In the genomic region with DNA sequence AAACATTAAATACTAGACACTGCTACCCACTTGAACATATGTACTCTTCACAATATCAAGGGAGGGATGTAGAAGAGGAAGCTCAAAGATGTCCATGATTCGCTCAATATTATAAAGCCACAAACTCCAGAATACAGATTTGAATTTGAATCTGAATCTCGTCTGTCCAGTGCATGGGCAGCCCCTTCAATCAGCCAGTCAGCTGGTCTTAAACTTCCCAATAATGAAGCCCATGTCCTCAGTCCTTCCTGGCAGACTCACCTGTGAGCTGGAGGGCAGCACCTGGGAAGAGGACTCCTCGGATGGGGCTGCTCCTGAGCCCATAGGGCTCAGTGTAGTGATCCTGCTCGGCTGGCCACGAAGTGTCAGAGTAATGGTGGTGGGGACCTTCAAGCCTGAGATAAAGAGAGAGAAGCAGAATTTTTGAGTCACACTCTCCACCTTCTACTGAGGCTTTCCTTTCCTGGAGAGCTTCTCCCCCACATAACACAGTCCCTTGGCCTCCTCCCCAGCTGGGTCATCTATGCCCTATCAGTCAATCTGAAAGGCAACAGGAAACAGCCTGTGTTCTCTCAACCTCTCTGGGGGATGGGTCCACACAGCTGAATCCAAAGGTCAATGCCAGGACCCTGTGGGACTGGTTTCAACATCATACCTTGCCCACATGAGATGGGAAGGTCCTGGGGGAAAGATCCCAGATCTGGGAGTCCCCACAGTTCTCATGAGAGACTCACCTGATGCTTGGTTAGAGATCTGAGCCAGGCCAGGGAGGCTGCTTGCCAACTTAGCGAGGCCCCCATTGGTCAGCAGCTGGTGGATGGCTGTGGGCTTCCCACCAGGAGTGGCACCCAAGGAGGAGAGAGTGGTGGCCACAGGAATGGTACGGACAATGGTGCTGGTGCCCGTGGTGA, we compare ENCODE assay signal across 1 cellular context.
TF ChIP-seq lines count a peak whose summit lies in the region.

No MANE protein-coding gene starts in this region.

TF ChIP-seq in HepG2, 621 proteins besides CTCF, POLR2A, EP300 and RAD21 (continued from another document and continues in another):
- TF ChIP-seq, protein P1, sequence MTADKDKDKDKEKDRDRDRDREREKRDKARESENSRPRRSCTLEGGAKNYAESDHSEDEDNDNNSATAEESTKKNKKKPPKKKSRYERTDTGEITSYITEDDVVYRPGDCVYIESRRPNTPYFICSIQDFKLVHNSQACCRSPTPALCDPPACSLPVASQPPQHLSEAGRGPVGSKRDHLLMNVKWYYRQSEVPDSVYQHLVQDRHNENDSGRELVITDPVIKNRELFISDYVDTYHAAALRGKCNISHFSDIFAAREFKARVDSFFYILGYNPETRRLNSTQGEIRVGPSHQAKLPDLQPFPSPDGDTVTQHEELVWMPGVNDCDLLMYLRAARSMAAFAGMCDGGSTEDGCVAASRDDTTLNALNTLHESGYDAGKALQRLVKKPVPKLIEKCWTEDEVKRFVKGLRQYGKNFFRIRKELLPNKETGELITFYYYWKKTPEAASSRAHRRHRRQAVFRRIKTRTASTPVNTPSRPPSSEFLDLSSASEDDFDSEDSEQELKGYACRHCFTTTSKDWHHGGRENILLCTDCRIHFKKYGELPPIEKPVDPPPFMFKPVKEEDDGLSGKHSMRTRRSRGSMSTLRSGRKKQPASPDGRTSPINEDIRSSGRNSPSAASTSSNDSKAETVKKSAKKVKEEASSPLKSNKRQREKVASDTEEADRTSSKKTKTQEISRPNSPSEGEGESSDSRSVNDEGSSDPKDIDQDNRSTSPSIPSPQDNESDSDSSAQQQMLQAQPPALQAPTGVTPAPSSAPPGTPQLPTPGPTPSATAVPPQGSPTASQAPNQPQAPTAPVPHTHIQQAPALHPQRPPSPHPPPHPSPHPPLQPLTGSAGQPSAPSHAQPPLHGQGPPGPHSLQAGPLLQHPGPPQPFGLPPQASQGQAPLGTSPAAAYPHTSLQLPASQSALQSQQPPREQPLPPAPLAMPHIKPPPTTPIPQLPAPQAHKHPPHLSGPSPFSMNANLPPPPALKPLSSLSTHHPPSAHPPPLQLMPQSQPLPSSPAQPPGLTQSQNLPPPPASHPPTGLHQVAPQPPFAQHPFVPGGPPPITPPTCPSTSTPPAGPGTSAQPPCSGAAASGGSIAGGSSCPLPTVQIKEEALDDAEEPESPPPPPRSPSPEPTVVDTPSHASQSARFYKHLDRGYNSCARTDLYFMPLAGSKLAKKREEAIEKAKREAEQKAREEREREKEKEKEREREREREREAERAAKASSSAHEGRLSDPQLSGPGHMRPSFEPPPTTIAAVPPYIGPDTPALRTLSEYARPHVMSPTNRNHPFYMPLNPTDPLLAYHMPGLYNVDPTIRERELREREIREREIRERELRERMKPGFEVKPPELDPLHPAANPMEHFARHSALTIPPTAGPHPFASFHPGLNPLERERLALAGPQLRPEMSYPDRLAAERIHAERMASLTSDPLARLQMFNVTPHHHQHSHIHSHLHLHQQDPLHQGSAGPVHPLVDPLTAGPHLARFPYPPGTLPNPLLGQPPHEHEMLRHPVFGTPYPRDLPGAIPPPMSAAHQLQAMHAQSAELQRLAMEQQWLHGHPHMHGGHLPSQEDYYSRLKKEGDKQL (CRISPR knock-in tag; IDR thresholded peaks at IDR 0.05; ENCODE audit: low read depth): peak; percentile 81
- TF ChIP-seq ZNF709 (CRISPR knock-in tag; IDR thresholded peaks at IDR 0.05) (no peak), MYNN (CRISPR knock-in tag; IDR thresholded peaks at IDR 0.05; ENCODE audit: low read depth) (no peak), ZNF17 (CRISPR knock-in tag; IDR thresholded peaks at IDR 0.05) (no peak), NCOA1 (CRISPR knock-in tag; IDR thresholded peaks at IDR 0.05) (0 out of 2 replicates have a peak, but pooled peaks have one; percentile 20), ZNF569 (CRISPR knock-in tag; IDR thresholded peaks at IDR 0.05; ENCODE audit: borderline replicate concordance) (no peak), EEA1 (CRISPR knock-in tag; IDR thresholded peaks at IDR 0.05; ENCODE audit: borderline replicate concordance) (no peak), ZBTB42 (CRISPR knock-in tag; IDR thresholded peaks at IDR 0.05) (no peak), ZNF652 (CRISPR knock-in tag; IDR thresholded peaks at IDR 0.05; ENCODE audit: borderline replicate concordance, low read depth) (peak; percentile 28; the same call in 1 of the 2 replicates), CREM (IDR thresholded peaks at IDR 0.05) (peak; percentile 72), CREM (CRISPR knock-in tag; IDR thresholded peaks at IDR 0.05) (no peak), TGIF2 (CRISPR knock-in tag; IDR thresholded peaks at IDR 0.05) (peak; percentile 33; the same call in 1 of the 2 replicates), ZNF563 (CRISPR knock-in tag; IDR thresholded peaks at IDR 0.05) (no peak), SOX6 (IDR thresholded peaks at IDR 0.05) (no peak), SOX6 (CRISPR knock-in tag; IDR thresholded peaks at IDR 0.05) (peak; percentile 88), TCF7L2 (IDR thresholded peaks at IDR 0.05; ENCODE audit: low read depth, low read length) (no peak)
- TF ChIP-seq, protein P2, sequence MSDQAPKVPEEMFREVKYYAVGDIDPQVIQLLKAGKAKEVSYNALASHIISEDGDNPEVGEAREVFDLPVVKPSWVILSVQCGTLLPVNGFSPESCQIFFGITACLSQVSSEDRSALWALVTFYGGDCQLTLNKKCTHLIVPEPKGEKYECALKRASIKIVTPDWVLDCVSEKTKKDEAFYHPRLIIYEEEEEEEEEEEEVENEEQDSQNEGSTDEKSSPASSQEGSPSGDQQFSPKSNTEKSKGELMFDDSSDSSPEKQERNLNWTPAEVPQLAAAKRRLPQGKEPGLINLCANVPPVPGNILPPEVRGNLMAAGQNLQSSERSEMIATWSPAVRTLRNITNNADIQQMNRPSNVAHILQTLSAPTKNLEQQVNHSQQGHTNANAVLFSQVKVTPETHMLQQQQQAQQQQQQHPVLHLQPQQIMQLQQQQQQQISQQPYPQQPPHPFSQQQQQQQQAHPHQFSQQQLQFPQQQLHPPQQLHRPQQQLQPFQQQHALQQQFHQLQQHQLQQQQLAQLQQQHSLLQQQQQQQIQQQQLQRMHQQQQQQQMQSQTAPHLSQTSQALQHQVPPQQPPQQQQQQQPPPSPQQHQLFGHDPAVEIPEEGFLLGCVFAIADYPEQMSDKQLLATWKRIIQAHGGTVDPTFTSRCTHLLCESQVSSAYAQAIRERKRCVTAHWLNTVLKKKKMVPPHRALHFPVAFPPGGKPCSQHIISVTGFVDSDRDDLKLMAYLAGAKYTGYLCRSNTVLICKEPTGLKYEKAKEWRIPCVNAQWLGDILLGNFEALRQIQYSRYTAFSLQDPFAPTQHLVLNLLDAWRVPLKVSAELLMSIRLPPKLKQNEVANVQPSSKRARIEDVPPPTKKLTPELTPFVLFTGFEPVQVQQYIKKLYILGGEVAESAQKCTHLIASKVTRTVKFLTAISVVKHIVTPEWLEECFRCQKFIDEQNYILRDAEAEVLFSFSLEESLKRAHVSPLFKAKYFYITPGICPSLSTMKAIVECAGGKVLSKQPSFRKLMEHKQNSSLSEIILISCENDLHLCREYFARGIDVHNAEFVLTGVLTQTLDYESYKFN (CRISPR knock-in tag; conservative IDR thresholded peaks at IDR 0.05): peak; percentile 99
- TF ChIP-seq, protein P3, sequence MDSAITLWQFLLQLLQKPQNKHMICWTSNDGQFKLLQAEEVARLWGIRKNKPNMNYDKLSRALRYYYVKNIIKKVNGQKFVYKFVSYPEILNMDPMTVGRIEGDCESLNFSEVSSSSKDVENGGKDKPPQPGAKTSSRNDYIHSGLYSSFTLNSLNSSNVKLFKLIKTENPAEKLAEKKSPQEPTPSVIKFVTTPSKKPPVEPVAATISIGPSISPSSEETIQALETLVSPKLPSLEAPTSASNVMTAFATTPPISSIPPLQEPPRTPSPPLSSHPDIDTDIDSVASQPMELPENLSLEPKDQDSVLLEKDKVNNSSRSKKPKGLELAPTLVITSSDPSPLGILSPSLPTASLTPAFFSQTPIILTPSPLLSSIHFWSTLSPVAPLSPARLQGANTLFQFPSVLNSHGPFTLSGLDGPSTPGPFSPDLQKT (CRISPR knock-in tag; IDR thresholded peaks at IDR 0.05; ENCODE audit: borderline replicate concordance): no peak
- TF ChIP-seq, protein P4, sequence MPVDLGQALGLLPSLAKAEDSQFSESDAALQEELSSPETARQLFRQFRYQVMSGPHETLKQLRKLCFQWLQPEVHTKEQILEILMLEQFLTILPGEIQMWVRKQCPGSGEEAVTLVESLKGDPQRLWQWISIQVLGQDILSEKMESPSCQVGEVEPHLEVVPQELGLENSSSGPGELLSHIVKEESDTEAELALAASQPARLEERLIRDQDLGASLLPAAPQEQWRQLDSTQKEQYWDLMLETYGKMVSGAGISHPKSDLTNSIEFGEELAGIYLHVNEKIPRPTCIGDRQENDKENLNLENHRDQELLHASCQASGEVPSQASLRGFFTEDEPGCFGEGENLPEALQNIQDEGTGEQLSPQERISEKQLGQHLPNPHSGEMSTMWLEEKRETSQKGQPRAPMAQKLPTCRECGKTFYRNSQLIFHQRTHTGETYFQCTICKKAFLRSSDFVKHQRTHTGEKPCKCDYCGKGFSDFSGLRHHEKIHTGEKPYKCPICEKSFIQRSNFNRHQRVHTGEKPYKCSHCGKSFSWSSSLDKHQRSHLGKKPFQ (CRISPR knock-in tag; IDR thresholded peaks at IDR 0.05; ENCODE audit: insufficient replicate concordance): no peak
- TF ChIP-seq, protein P5, sequence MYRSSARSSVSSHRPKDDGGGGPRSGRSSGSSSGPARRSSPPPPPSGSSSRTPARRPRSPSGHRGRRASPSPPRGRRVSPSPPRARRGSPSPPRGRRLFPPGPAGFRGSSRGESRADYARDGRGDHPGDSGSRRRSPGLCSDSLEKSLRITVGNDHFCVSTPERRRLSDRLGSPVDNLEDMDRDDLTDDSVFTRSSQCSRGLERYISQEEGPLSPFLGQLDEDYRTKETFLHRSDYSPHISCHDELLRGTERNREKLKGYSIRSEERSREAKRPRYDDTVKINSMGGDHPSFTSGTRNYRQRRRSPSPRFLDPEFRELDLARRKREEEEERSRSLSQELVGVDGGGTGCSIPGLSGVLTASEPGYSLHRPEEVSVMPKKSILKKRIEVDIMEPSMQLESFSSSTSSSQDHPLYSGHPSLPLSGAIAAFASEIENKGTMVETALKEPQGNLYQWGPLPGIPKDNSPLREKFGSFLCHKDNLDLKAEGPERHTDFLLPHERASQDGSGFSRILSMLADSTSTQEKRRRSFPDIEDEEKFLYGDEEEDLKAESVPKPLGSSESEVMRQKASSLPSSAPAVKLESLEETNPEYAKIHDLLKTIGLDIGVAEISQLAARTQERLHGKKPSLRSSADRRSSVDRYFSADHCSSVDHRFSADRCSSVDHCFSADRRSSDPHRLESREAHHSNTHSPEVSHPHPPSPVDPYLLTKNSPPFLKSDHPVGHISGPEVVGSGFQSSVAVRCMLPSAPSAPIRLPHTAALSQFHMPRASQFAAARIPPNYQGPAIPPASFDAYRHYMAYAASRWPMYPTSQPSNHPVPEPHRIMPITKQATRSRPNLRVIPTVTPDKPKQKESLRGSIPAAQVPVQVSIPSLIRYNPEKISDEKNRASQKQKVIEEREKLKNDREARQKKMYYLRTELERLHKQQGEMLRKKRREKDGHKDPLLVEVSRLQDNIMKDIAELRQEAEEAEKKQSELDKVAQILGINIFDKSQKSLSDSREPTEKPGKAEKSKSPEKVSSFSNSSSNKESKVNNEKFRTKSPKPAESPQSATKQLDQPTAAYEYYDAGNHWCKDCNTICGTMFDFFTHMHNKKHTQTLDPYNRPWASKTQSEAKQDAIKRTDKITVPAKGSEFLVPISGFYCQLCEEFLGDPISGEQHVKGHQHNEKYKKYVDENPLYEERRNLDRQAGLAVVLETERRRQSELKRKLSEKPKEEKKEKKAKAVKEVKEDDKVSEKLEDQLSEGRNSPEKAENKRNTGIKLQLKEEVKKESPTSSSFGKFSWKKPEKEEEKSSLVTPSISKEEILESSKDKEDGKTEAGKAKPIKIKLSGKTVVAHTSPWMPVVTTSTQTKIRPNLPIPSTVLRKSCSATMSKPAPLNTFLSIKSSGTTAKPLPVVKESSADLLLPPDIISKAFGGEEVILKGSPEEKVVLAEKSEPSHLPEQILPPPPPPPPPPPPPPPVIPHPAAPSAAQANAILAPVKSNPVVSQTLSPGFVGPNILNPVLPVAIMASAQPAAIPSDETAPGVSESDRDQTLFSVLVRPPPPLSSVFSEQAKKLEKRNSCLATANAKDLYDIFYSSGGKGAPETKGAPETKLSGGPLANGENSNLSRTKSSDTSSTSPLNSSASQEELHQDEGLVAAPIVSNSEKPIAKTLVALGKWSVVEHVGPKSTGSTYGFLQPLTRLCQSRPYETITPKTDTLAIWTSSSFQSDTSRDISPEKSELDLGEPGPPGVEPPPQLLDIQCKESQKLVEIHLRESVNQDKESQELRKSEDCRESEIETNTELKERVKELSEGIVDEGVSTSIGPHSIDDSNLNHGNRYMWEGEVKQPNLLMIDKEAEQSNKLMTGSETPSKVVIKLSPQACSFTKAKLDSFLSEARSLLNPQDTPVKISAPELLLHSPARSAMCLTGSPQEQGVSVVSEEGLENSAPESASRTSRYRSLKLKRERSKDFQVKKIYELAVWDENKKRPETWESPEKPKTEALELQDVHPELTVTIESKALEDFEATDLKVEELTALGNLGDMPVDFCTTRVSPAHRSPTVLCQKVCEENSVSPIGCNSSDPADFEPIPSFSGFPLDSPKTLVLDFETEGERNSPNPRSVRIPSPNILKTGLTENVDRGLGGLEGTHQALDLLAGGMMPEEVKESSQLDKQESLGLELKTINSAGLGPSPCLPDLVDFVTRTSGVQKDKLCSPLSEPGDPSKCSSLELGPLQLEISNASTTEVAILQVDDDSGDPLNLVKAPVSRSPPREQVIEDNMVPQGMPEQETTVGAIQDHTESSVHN (CRISPR knock-in tag; IDR thresholded peaks at IDR 0.05): 0 out of 2 replicates have a peak, but pooled peaks have one; percentile 24
- TF ChIP-seq, protein P6, sequence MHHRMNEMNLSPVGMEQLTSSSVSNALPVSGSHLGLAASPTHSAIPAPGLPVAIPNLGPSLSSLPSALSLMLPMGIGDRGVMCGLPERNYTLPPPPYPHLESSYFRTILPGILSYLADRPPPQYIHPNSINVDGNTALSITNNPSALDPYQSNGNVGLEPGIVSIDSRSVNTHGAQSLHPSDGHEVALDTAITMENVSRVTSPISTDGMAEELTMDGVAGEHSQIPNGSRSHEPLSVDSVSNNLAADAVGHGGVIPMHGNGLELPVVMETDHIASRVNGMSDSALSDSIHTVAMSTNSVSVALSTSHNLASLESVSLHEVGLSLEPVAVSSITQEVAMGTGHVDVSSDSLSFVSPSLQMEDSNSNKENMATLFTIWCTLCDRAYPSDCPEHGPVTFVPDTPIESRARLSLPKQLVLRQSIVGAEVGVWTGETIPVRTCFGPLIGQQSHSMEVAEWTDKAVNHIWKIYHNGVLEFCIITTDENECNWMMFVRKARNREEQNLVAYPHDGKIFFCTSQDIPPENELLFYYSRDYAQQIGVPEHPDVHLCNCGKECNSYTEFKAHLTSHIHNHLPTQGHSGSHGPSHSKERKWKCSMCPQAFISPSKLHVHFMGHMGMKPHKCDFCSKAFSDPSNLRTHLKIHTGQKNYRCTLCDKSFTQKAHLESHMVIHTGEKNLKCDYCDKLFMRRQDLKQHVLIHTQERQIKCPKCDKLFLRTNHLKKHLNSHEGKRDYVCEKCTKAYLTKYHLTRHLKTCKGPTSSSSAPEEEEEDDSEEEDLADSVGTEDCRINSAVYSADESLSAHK (CRISPR knock-in tag; IDR thresholded peaks at IDR 0.05; ENCODE audit: borderline replicate concordance): no peak; the same call in 1 of the 2 replicates
